In the genomic region with DNA sequence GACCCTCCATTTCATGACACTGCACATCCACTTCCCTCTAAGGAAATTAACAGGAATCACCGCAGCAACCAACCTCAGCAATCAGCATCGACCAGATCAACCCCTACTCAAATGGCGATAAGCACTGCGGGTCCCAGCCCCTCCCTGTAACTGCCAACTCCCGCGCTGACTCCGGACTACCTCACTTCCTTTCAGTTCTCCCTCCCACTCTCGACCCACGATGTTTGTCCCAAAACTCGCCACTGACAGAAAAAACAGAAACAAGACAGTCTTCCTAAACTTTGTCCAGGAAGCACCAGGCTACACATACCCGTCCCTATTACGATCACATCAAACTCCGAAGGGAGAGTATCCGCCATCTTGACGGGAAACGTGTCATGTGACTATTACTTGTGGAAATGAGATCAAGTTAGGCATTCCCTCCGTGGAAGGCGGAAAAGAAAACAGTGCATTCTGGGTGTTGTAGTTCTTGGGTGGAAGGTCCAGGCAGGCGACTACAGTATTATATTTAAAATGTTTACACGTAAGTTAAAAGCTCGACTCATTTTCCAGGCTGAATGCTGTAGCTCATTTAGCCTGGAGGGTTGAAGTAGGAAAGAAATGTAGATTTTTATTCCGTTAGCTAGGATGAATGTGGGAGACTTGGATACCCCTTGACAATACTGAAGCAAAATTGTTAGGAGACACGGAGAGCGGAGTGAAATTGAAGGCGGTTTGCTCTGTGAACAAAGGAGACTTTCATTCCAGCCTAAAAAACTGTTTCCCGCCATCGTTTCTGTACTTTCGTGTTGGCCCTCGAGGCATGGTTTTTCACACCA, we compare ENCODE assay signal across 8 cellular contexts. TPM values are rescaled to one million over a fixed set of nuclear protein-coding genes. Genes with fewer than 3 reads are reported as not detected.
A peak's percentile ranks its signal among the peaks of the same experiment; 100 is the strongest.
DNase-seq lines count a peak whose midpoint lies in the region; ATAC-seq and TF ChIP-seq lines count a peak whose summit lies in the region.

CHM (minus strand) TSS at position 385 of the 818 bp plus-strand sequence; CDS start at position 359, 26 bp downstream.

- peak; percentile 75 for DNase-seq in COLO829 (ENCODE audit: low spot score)
- DNase-seq in activated T-cell treated with anti-CD3 and anti-CD28 coated beads, Interleukin-2, amount 50 U/mL, for 1 hour: peak; percentile 57
- DNase-seq in fibroblast of villous mesenchyme (ENCODE audit: low read depth): peak; percentile 84
- DNase-seq in neuronal stem cell (ENCODE audit: low spot score): peak; percentile 50
- peak; percentile 68 to 75 for DNase-seq in suprapubic skin (ENCODE audit: low spot score in 2 of 2)
- no peak for DNase-seq in SIG-M5 treated with dmso at 0.1 percent for 504 hours (lab: John Stamatoyannopoulos, UW; ENCODE audit: unreplicated experiment)

- no peak within 1 kb of the TSS for H4K8ac ChIP-seq in neuronal stem cell (ENCODE audit: low read depth, low read length)

- H3K23ac ChIP-seq in neuronal stem cell (ENCODE audit: low read depth, low read length, poor library complexity): no peak within 1 kb of the TSS

- peak within 1 kb of the TSS; percentile 60 for H3K9ac ChIP-seq in neuronal stem cell (ENCODE audit: low read depth, low read length, poor library complexity)

- H2BK12ac ChIP-seq in neuronal stem cell (ENCODE audit: low read length): no peak within 1 kb of the TSS

- H3K4me3 ChIP-seq in fibroblast of villous mesenchyme (ENCODE audit: low read depth, low read length) (peak within 1 kb of the TSS; percentile 79), neuronal stem cell (ENCODE audit: low read length in 2 of 2) (peak within 1 kb of the TSS; percentile 59 to 96), suprapubic skin (peak within 1 kb of the TSS; percentile 58)

- H3K18ac ChIP-seq in neuronal stem cell (ENCODE audit: low read length): no peak within 1 kb of the TSS

- H3K14ac ChIP-seq in neuronal stem cell (ENCODE audit: low read length): no peak within 1 kb of the TSS

- peak; percentile 99 for ATAC-seq in GM21576 (IDR thresholded peaks at IDR 0.05; ENCODE audit: unreplicated experiment)

- H3K4me2 ChIP-seq in neuronal stem cell (ENCODE audit: insufficient read depth, low read length, poor library complexity, severe bottlenecking): peak within 1 kb of the TSS; percentile 25

- no peaks in the 10 kb centered on the region for H3K27me3 ChIP-seq in neuronal stem cell (ENCODE audit: control insufficient read depth in 3 of 3, insufficient read depth in 3 of 3, low read depth in 1 of 3, low read length in 3 of 3)
- H3K27me3 ChIP-seq in suprapubic skin: no peaks in the 10 kb centered on the region

- WGBS in neuronal stem cell (ENCODE audit: extremely low coverage in 2 of 2, insufficient read length in 2 of 2, insufficient replicate concordance in 1 of 2), 2 donors: no CpG with 5 or more reads among the region's 29 CpGs
- WGBS in suprapubic skin: 27% methylated on average over 29 of the region's 29 CpGs

- no peak within 1 kb of the TSS for H2BK5ac ChIP-seq in neuronal stem cell (ENCODE audit: low read length)

- H2BK15ac ChIP-seq in neuronal stem cell (ENCODE audit: low read length): no peak within 1 kb of the TSS

- H3K79me1 ChIP-seq in neuronal stem cell (ENCODE audit: low read depth, low read length): no peaks in the 10 kb centered on the region

- no peak within 1 kb of the TSS for H2BK120ac ChIP-seq in neuronal stem cell (ENCODE audit: low read depth, low read length)

- no peaks in the 10 kb centered on the region for H3K4me1 ChIP-seq in neuronal stem cell (ENCODE audit: control insufficient read depth in 2 of 2, insufficient read depth in 1 of 2, low read depth in 1 of 2, low read length in 2 of 2)
- peaks cover 12% of the 10 kb centered on the region for H3K4me1 ChIP-seq in suprapubic skin

- TF ChIP-seq CTCF in fibroblast of villous mesenchyme (IDR thresholded peaks at IDR 0.05; ENCODE audit: insufficient read depth, low read depth, low read length) (no peak), suprapubic skin (IDR thresholded peaks at IDR 0.05) (no peak)

- H3K36me3 ChIP-seq in KOPT-K1 (ENCODE audit: insufficient read depth, low read length) (peaks cover 11% of the 10 kb centered on the region; the same call in 1 of the 2 replicates), neuronal stem cell (replicated peaks in 1 of 2; ENCODE audit: control insufficient read depth in 2 of 2, insufficient read depth in 2 of 2, low read length in 2 of 2) (peaks cover 0 to 5% of the 10 kb centered on the region in 2 donors), suprapubic skin (no peaks in the 10 kb centered on the region)

- peak within 1 kb of the TSS; percentile 82 for H2AFZ ChIP-seq in neuronal stem cell (ENCODE audit: low read length)

- H4K91ac ChIP-seq in neuronal stem cell (ENCODE audit: low read depth, low read length, poor library complexity): no peak within 1 kb of the TSS

- H3K27ac ChIP-seq in KOPT-K1 (ENCODE audit: low read depth, low read length, poor library complexity, severe bottlenecking): peak within 1 kb of the TSS; percentile 84
- H3K27ac ChIP-seq in neuronal stem cell (replicated peaks; ENCODE audit: low read length): no peak within 1 kb of the TSS
- peak within 1 kb of the TSS; percentile 84 for H3K27ac ChIP-seq in suprapubic skin

- no peaks in the 10 kb centered on the region for H3K9me3 ChIP-seq in KOPT-K1 (ENCODE audit: insufficient read depth, low read length, poor library complexity, severe bottlenecking)
- no peaks in the 10 kb centered on the region for H3K9me3 ChIP-seq in neuronal stem cell (replicated peaks in 1 of 2; ENCODE audit: control insufficient read depth in 2 of 2, insufficient read depth in 1 of 2, low read depth in 1 of 2, low read length in 2 of 2)
- H3K9me3 ChIP-seq in suprapubic skin: no peaks in the 10 kb centered on the region

- no peak for TF ChIP-seq EP300 in suprapubic skin (IDR thresholded peaks at IDR 0.05)

- no peak within 1 kb of the TSS for H2AK5ac ChIP-seq in neuronal stem cell (ENCODE audit: low read depth, low read length)

- TF ChIP-seq POLR2A in suprapubic skin (IDR thresholded peaks at IDR 0.05): no peak

- H3K4ac ChIP-seq in neuronal stem cell (ENCODE audit: low read length): no peak within 1 kb of the TSS

RNA-seq across cellular contexts. Expression of gene CHM, which starts in this region (rescaled TPM):
- total RNA-seq in fibroblast of villous mesenchyme (25.4 and 32.0 TPM in 2 replicates), suprapubic skin (10 to 100 TPM in 3 of 4 donors, 1 to 10 TPM in 1; 9.5 to 18.9 (median 12.8) TPM)
- polyA plus RNA-seq in neuronal stem cell (2013, experiment 1 of 2): 8.5 TPM
- 9.2 TPM for polyA plus RNA-seq in neuronal stem cell (2013, experiment 2 of 2)
